In the genomic region with DNA sequence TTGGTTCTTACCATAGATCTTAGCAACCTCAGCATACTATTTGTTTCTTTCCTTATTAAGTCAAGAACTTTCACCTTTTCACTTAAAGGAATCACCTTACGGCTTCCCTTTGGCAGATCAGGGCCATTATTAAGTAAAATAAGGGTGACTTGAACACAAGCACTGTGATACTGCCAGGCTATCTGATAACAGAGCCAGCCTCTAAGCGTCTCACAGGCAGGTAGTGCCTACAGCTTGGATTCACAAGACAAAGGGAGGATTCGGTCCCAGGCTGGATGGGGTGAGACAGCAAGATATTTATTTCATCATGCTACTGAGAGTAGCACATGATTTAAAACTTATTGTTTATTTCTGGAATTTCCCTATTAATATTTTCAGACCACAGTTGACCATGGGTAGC, we compare ENCODE assay signal across 16 cellular contexts.
DNase-seq lines count a peak whose midpoint lies in the region; ATAC-seq and TF ChIP-seq lines count a peak whose summit lies in the region.
"Had no signal": no experiment of that assay in that cellular context is flagged by ENCODE, and none has a peak within 500 bp of the region (broad histone marks: within the 10 kb centered on the region; RNA-seq: fewer than 3 reads in every experiment).

No MANE protein-coding gene starts in this region.

- DNase-seq in naive B cell (no peak), upper lobe of right lung (no peak), globus pallidus (ENCODE audit: low spot score) (no peak), GM10266 (ENCODE audit: extremely low spot score) (no peak)
- DNase-seq: CD4-positive, alpha-beta memory T cell; COR-L47; DMS153; DMS79 treated with DMSO at 0.1 percent for 48 hours; GDM1 had no signal

- H3K4me2 ChIP-seq in DOHH2 (ENCODE audit: low read length): peak overlapping the region; percentile 32
- no peak overlapping the region for H3K4me2 ChIP-seq in SU-DHL-6 (ENCODE audit: low read depth, low read length, poor library complexity, severe bottlenecking)
- H3K4me2 ChIP-seq: A549 had no signal

- H3K4me3 ChIP-seq in DOHH2 (ENCODE audit: low read length): no peak overlapping the region; the same call in 1 of the 2 replicates
- H3K4me3 ChIP-seq in SU-DHL-6 (ENCODE audit: insufficient read depth, low read length, poor library complexity, severe bottlenecking): no peak overlapping the region
- no peak overlapping the region for H3K4me3 ChIP-seq in upper lobe of right lung
- H3K4me3 ChIP-seq: A549, HAP-1 had no signal

- H3K9me3 Mint-ChIP-seq in naive B cell: peaks cover 0 to 10% (median 3%) of the 10 kb centered on the region in 7 donors

- H2AFZ ChIP-seq in SU-DHL-6 (ENCODE audit: low read depth, low read length, severe bottlenecking): no peak overlapping the region

- H3K9me3 ChIP-seq in DOHH2 (ENCODE audit: control insufficient read depth, insufficient read depth, low read length): peaks cover 11% of the 10 kb centered on the region; the same call in 1 of the 2 replicates
- no peaks in the 10 kb centered on the region for H3K9me3 ChIP-seq in SU-DHL-6 (ENCODE audit: insufficient read depth, low read length)
- H3K9me3 ChIP-seq in upper lobe of right lung: no peaks in the 10 kb centered on the region
- H3K9me3 ChIP-seq: A549, HAP-1 had no signal

- TF ChIP-seq CTCF in DOHH2 (IDR thresholded peaks at IDR 0.05; ENCODE audit: low read depth, low read length, poor library complexity, severe bottlenecking) (no peak), SU-DHL-6 (IDR thresholded peaks at IDR 0.05; ENCODE audit: insufficient read depth, low read length, poor library complexity, severe bottlenecking) (no peak), upper lobe of right lung (IDR thresholded peaks at IDR 0.05) (no peak), GM10266 (IDR thresholded peaks at IDR 0.05; ENCODE audit: control insufficient read depth, insufficient read depth, low read depth, missing control alignments) (no peak)

- no peak overlapping the region for H3K9ac ChIP-seq in SU-DHL-6 (ENCODE audit: low read length)

- H3K79me2 ChIP-seq in DOHH2 (ENCODE audit: control insufficient read depth, low read length) (0 out of 2 replicates have a peak, but pooled peaks cover 2% of the 10 kb centered on the region), SU-DHL-6 (ENCODE audit: insufficient read depth, low read length) (no peaks in the 10 kb centered on the region)

- peak overlapping the region; percentile 82 for H3K27ac ChIP-seq in DOHH2 (ENCODE audit: low read depth, low read length)
- peak overlapping the region; percentile 9; the same call in 1 of the 2 replicates for H3K27ac ChIP-seq in SU-DHL-6 (ENCODE audit: low read depth, low read length)
- no peak overlapping the region for H3K27ac ChIP-seq in upper lobe of right lung
- H3K27ac ChIP-seq: A549, C4-2B had no signal

- intact Hi-C loops in upper lobe of right lung (cut with DNase I): no loop called here

- H3K27me3 Mint-ChIP-seq in naive B cell: no peaks in the 10 kb centered on the region
- H3K27me3 Mint-ChIP-seq: CD4-positive, alpha-beta memory T cell; IgD-negative memory B cell had no signal

- H3K27ac Mint-ChIP-seq in naive B cell: peak overlapping the region in 5 of 6 donors; percentile 44 to 99 (median 95)

- H4K20me1 ChIP-seq in DOHH2 (ENCODE audit: control insufficient read depth, insufficient read depth, low read depth, low read length) (no peaks in the 10 kb centered on the region), SU-DHL-6 (ENCODE audit: low read depth, low read length) (no peaks in the 10 kb centered on the region)

- H3K27me3 ChIP-seq in DOHH2 (ENCODE audit: control insufficient read depth, low read length) (no peaks in the 10 kb centered on the region), SU-DHL-6 (ENCODE audit: low read length) (no peaks in the 10 kb centered on the region), upper lobe of right lung (no peaks in the 10 kb centered on the region)

- peaks cover 60 to 90% (median 74%) of the 10 kb centered on the region in 3 donors for H3K4me1 Mint-ChIP-seq in naive B cell

- peaks cover 0 to 7% of the 10 kb centered on the region in 2 donors for H3K36me3 Mint-ChIP-seq in naive B cell
- H3K36me3 Mint-ChIP-seq: CD4-positive, alpha-beta memory T cell; IgD-negative memory B cell had no signal

- H3K36me3 ChIP-seq in DOHH2 (ENCODE audit: control insufficient read depth, low read length): peaks cover 13% of the 10 kb centered on the region
- H3K36me3 ChIP-seq in SU-DHL-6 (ENCODE audit: low read length): no peaks in the 10 kb centered on the region
- H3K36me3 ChIP-seq in upper lobe of right lung: no peaks in the 10 kb centered on the region
- H3K36me3 ChIP-seq: HAP-1 had no signal

- ATAC-seq in naive B cell (ENCODE audit: low read depth in 2 of 2) (no peak), upper lobe of right lung (no peak), HG02852 (IDR thresholded peaks at IDR 0.05; ENCODE audit: unreplicated experiment) (no peak)
- ATAC-seq: A549 had no signal

- H3K4me1 ChIP-seq in DOHH2 (ENCODE audit: control insufficient read depth, low read length) (peaks cover 91% of the 10 kb centered on the region), upper lobe of right lung (no peaks in the 10 kb centered on the region)
- H3K4me1 ChIP-seq: HAP-1 had no signal

- H3K4me3 Mint-ChIP-seq in naive B cell: no peak overlapping the region
- H3K4me3 Mint-ChIP-seq: IgD-negative memory B cell had no signal

- no peaks in the 10 kb centered on the region for H3K9me2 ChIP-seq in DOHH2 (replicated peaks; ENCODE audit: control insufficient read depth, low read length)
- no peaks in the 10 kb centered on the region for H3K9me2 ChIP-seq in SU-DHL-6 (replicated peaks; ENCODE audit: insufficient read depth, low read length)

- H3F3A ChIP-seq in DOHH2 (ENCODE audit: control insufficient read depth, insufficient read depth) (peaks cover 6% of the 10 kb centered on the region; the same call in 1 of the 2 replicates), SU-DHL-6 (ENCODE audit: insufficient read depth) (peaks cover 19% of the 10 kb centered on the region)
